In genomic region chr2:28736034-28736433, GRCh38 we compare ENCODE assay signal across 11 cellular contexts. TPM values are rescaled to one million over a fixed set of nuclear protein-coding genes. Genes with fewer than 3 reads are reported as not detected.
DNase-seq lines count a peak whose midpoint lies in the region; ATAC-seq lines count a peak whose summit lies in the region.
"Had no signal": no experiment of that assay in that cellular context is flagged by ENCODE, and none has a peak within 500 bp of the region (broad histone marks: within the 10 kb centered on the region; RNA-seq: fewer than 3 reads in every experiment).

No MANE protein-coding gene starts in this region.

- H3K4me3 ChIP-seq in MG63 (no peak overlapping the region), subcutaneous abdominal adipose tissue (ENCODE audit: low read depth in 1 of 5, low read length in 5 of 5) (no peak overlapping the region)

- peak; percentile 80 for DNase-seq in MG63
- DNase-seq in T47D (ENCODE audit: low read depth in 1 of 2, low spot score in 1 of 2), result peak; percentile 62 to 85
- peak; percentile 36 for DNase-seq in iPS-NIHi11 (ENCODE audit: low spot score)
- no peak for DNase-seq in NCI-H146 (lab: John Stamatoyannopoulos, UW)
- no peak for DNase-seq in NCI-H1048 (lab: John Stamatoyannopoulos, UW)
- no peak for DNase-seq in EL
- DNase-seq: stimulated activated CD4-positive, alpha-beta T cell treated with anti-CD3 and anti-CD28 coated beads, Interleukin-4, amount 100 ng/mL, for 4 hours had no signal

- in situ Hi-C loops in T47D (cut with HindIII; ENCODE audit: low pct_unique_long_range_greater_than_20kb, low sequenced_read_pairs), result no loop called here

- peaks cover 3 to 14% (median 7%) of the 10 kb centered on the region in 5 donors for H3K4me1 ChIP-seq in subcutaneous abdominal adipose tissue (ENCODE audit: control insufficient read depth in 5 of 5, insufficient read depth in 5 of 5, low read length in 5 of 5)

- H3K36me3 ChIP-seq in MG63 (no peaks in the 10 kb centered on the region), subcutaneous abdominal adipose tissue (ENCODE audit: control insufficient read depth in 5 of 5, insufficient read depth in 5 of 5, low read length in 5 of 5) (no peaks in the 10 kb centered on the region)

- no peak for ATAC-seq in HG03196 (IDR thresholded peaks at IDR 0.05; ENCODE audit: unreplicated experiment)
- ATAC-seq: activated naive CD4-positive, alpha-beta T cell treated with anti-CD3 and anti-CD28 coated beads, Interleukin-2, amount 50 U/mL, for 72 hours had no signal

- H3K27me3 ChIP-seq in MG63 (no peaks in the 10 kb centered on the region), subcutaneous abdominal adipose tissue (ENCODE audit: control insufficient read depth in 5 of 5, insufficient read depth in 4 of 5, low read length in 5 of 5) (no peaks in the 10 kb centered on the region)

- peaks cover 12% of the 10 kb centered on the region for H3K9me3 ChIP-seq in MG63
- H3K9me3 ChIP-seq in subcutaneous abdominal adipose tissue (ENCODE audit: control insufficient read depth in 5 of 5, low read length in 5 of 5), result peaks cover 2 to 7% (median 6%) of the 10 kb centered on the region in 5 donors

- no peak overlapping the region for H3K9ac ChIP-seq in subcutaneous abdominal adipose tissue (ENCODE audit: low read length in 5 of 5)
- H3K9ac ChIP-seq: KMS-11 had no signal

- peak overlapping the region; percentile 23 for H3K27ac ChIP-seq in subcutaneous abdominal adipose tissue (ENCODE audit: low read depth, low read length)
- H3K27ac ChIP-seq: KMS-11 had no signal

RNA-seq across cellular contexts. Expression of gene PPP1CB, which starts 15.6 kb away (rescaled TPM):
- 108 and 180 TPM in 2 replicates for total RNA-seq in MG63 (2014; rRNA removed; shearing (Covaris generic); ENCODE audit: low replicate concordance)

Comparison
In these comparisons a context has a peak if more than half of its experiments do, and no peak if none do; other contexts are left out.
1. DNase-seq: peak in MG63 (single experiment), T47D (2 of 2) and iPS-NIHi11 (single experiment); none in NCI-H146 (single experiment), NCI-H1048 (single experiment) and EL (single experiment).